Comparison of ENCODE assay signal across 9 cellular contexts in genomic region chr16:30567991-30568638, GRCh38. TPM values are rescaled to one million over a fixed set of nuclear protein-coding genes. Genes with fewer than 3 reads are reported as not detected.
DNase-seq lines count a peak whose midpoint lies in the region; FAIRE-seq lines count a peak whose summit lies in the region.
"Had no signal": no experiment of that assay in that cellular context is flagged by ENCODE, and none has a peak within 500 bp of the region (broad histone marks: within the 10 kb centered on the region; RNA-seq: fewer than 3 reads in every experiment).

No MANE protein-coding gene starts in this region.

- peaks cover 48% of the 10 kb centered on the region for H3K4me1 Mint-ChIP-seq in activated CD4-positive, alpha-beta T cell treated with anti-CD3 and anti-CD28 coated beads, Interleukin-2, amount 10 ng/mL, durations not matched to agents 7 days and 5 days

- peaks cover 3% of the 10 kb centered on the region for H3K36me3 Mint-ChIP-seq in activated CD4-positive, alpha-beta T cell treated with anti-CD3 and anti-CD28 coated beads, Interleukin-2, amount 10 ng/mL, durations not matched to agents 7 days and 5 days (ENCODE audit: low read depth)

- DNase-seq in DMS53 (lab: John Stamatoyannopoulos, UW) (peak; percentile 39), DMS53 treated with DMSO at 0.1 percent for 48 hours (lab: John Stamatoyannopoulos, UW; ENCODE audit: unreplicated experiment) (no peak), foreskin melanocyte (peak; percentile 94), ecto neural progenitor cell (ENCODE audit: low spot score) (no peak), frontal cortex (ENCODE audit: low spot score in 2 of 2) (no peak), SHP77 treated with DMSO at 0.1 percent for 48 hours (lab: John Stamatoyannopoulos, UW) (no peak)
- peak; percentile 73 for DNase-seq in activated CD4-positive, alpha-beta T cell treated with anti-CD3 and anti-CD28 coated beads, Interleukin-2, amount 10 ng/mL, durations not matched to agents 7 days and 5 days

- POLR2A ChIA-PET in activated CD4-positive, alpha-beta T cell treated with anti-CD3 and anti-CD28 coated beads, Interleukin-2, amount 10 ng/mL, durations not matched to agents 7 days and 5 days (lab: Charles Lee) = interaction anchor here (0.6 to 0.8 kb wide), 3 partner anchors 9 to 33 kb away, joined by 3 to 4 read pairs (median 3); no protein-coding TSS in a partner anchor

- H3K27me3 Mint-ChIP-seq in activated CD4-positive, alpha-beta T cell treated with anti-CD3 and anti-CD28 coated beads, Interleukin-2, amount 10 ng/mL, durations not matched to agents 7 days and 5 days = no peaks in the 10 kb centered on the region

- no peaks in the 10 kb centered on the region for H3K36me3 ChIP-seq in KOPT-K1 (ENCODE audit: insufficient read depth, low read length)

- CTCF ChIA-PET in activated CD4-positive, alpha-beta T cell treated with anti-CD3 and anti-CD28 coated beads, Interleukin-2, amount 10 ng/mL, durations not matched to agents 7 days and 5 days (lab: Charles Lee) = interaction anchor here (0.6 to 1.9 kb wide), 8 partner anchors 10 to 70 kb away, joined by 3 to 7 read pairs (median 4); partner anchors contain the start of gene ZNF764

- peak overlapping the region; percentile 46 for H3K27ac ChIP-seq in KOPT-K1 (ENCODE audit: low read depth, low read length, poor library complexity, severe bottlenecking)
- H3K27ac ChIP-seq: C4-2B had no signal

- H3K4me3 Mint-ChIP-seq in activated CD4-positive, alpha-beta T cell treated with anti-CD3 and anti-CD28 coated beads, Interleukin-2, amount 10 ng/mL, durations not matched to agents 7 days and 5 days = peak overlapping the region; percentile 63

- H3K9me3 Mint-ChIP-seq in activated CD4-positive, alpha-beta T cell treated with anti-CD3 and anti-CD28 coated beads, Interleukin-2, amount 10 ng/mL, durations not matched to agents 7 days and 5 days = no peaks in the 10 kb centered on the region

- no peaks in the 10 kb centered on the region for H3K9me3 ChIP-seq in KOPT-K1 (ENCODE audit: insufficient read depth, low read length, poor library complexity, severe bottlenecking)

- no peak for FAIRE-seq in frontal cortex (lab: Jason Lieb, UNC)

- H3K27ac Mint-ChIP-seq in activated CD4-positive, alpha-beta T cell treated with anti-CD3 and anti-CD28 coated beads, Interleukin-2, amount 10 ng/mL, durations not matched to agents 7 days and 5 days = peak overlapping the region; percentile 97

RNA-seq across cellular contexts. Expression of gene ZNF688, which starts 3.4 kb away (rescaled TPM):
- total RNA-seq in activated CD4-positive, alpha-beta T cell treated with anti-CD3 and anti-CD28 coated beads, Interleukin-2, amount 10 ng/mL, durations not matched to agents 7 days and 5 days = 10 to 100 TPM; 13.3 to 13.8 TPM
- total RNA-seq in frontal cortex = 7.3 TPM

RNA-seq across cellular contexts. Expression of gene ZNF764, which starts 9.9 kb away (rescaled TPM):
- 10 to 100 TPM; 17.5 to 18.2 TPM for total RNA-seq in activated CD4-positive, alpha-beta T cell treated with anti-CD3 and anti-CD28 coated beads, Interleukin-2, amount 10 ng/mL, durations not matched to agents 7 days and 5 days
- total RNA-seq in frontal cortex = 6.1 TPM

RNA-seq across cellular contexts. Expression of gene ZNF785, which starts 17.4 kb away (rescaled TPM):
- 10 to 100 TPM; 17.0 to 18.3 TPM for total RNA-seq in activated CD4-positive, alpha-beta T cell treated with anti-CD3 and anti-CD28 coated beads, Interleukin-2, amount 10 ng/mL, durations not matched to agents 7 days and 5 days
- total RNA-seq in frontal cortex = 18.3 TPM

RNA-seq across cellular contexts. Expression of gene ZNF747, which starts 33.5 kb away (rescaled TPM):
- total RNA-seq in activated CD4-positive, alpha-beta T cell treated with anti-CD3 and anti-CD28 coated beads, Interleukin-2, amount 10 ng/mL, durations not matched to agents 7 days and 5 days = 10 to 100 TPM; 10.4 to 11.8 TPM
- total RNA-seq in frontal cortex = 15.1 TPM

RNA-seq across cellular contexts. Expression of gene ZNF768, which starts 41.7 kb away (rescaled TPM):
- 1 to 10 TPM; 1.9 to 2.6 TPM for total RNA-seq in activated CD4-positive, alpha-beta T cell treated with anti-CD3 and anti-CD28 coated beads, Interleukin-2, amount 10 ng/mL, durations not matched to agents 7 days and 5 days
- 25.7 TPM for total RNA-seq in frontal cortex

Comparison
In these comparisons a context has a peak if more than half of its experiments do, and no peak if none do; other contexts are left out.
1. DNase-seq: peak in DMS53 (single experiment), activated CD4-positive, alpha-beta T cell treated with anti-CD3 and anti-CD28 coated beads, Interleukin-2, amount 10 ng/mL, durations not matched to agents 7 days and 5 days (single experiment) and foreskin melanocyte (single experiment); none in DMS53 treated with DMSO at 0.1 percent for 48 hours (single experiment), ecto neural progenitor cell (single experiment), frontal cortex (0 of 2) and SHP77 treated with DMSO at 0.1 percent for 48 hours (single experiment).